ENCODE assay signal across 8 cellular contexts in the genomic region with DNA sequence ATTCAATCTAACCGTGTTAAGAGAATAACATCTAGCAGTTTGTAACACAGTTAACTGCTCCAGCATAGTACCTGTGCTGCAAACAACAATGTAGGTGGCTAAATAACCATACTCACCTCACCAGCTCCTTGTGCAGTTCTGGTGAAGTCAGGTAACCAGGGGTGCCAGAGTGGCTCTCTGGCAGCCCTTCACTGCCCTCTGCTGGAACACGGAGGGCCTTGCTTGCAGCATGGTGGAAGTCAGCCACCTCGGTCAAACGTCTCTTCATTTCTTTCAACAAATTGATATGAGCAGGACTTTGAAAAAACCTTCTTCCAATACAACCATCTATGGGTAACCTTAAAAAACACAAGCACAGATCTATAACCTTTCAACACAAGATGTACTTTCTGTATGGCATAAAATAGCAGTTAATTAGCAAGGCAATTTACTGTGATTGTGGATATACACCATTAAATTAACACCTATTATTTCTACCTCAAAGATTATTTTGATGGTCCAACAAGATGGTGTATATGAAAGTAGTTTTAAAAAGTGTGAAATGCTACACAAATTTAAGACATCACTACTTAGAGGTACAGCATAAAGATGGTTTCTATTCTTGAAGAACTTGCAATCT. TPM values are rescaled to one million over a fixed set of nuclear protein-coding genes. Genes with fewer than 3 reads are reported as not detected.
DNase-seq lines count a peak whose midpoint lies in the region; ATAC-seq, FAIRE-seq and TF ChIP-seq lines count a peak whose summit lies in the region.

No MANE protein-coding gene starts in this region.

- no peaks in the 10 kb centered on the region for H3K27me3 Mint-ChIP-seq in activated naive CD4-positive, alpha-beta T cell treated with anti-CD3 and anti-CD28 coated beads for 36 hours (ENCODE audit: low read depth)

- CTCF ChIA-PET in A549 (lab: Yijun Ruan, JAX) = interaction anchor here (0.6 to 2.4 kb wide), 17 partner anchors 10 to 256 kb away, joined by 3 to 15 read pairs (median 4); no protein-coding TSS in a partner anchor
- CTCF ChIA-PET in activated naive CD4-positive, alpha-beta T cell treated with anti-CD3 and anti-CD28 coated beads for 36 hours (lab: Charles Lee) = interaction anchor here (0.6 to 2.5 kb wide), 16 partner anchors 10 to 289 kb away, joined by 3 to 11 read pairs (median 4); no protein-coding TSS in a partner anchor

- ATAC-seq in A549 = peak; percentile 81 to 90; a peak in 5 of 6 replicates
- peak; percentile 69 for ATAC-seq in GM18502 (IDR thresholded peaks at IDR 0.05; ENCODE audit: poor library complexity, unreplicated experiment)
- peak; percentile 86 for ATAC-seq in SK-N-SH treated with all-trans-retinoic acid at 6 μM for 48 hours
- ATAC-seq in right cardiac atrium = peak; percentile 43 to 75

- no peak for TF ChIP-seq EP300 in A549 (IDR thresholded peaks at IDR 0.05)

- no peak overlapping the region for H3K4me2 ChIP-seq in A549

- FAIRE-seq in A549 (lab: Jason Lieb, UNC) = no peak

- H3K27ac ChIP-seq in A549 (no peak overlapping the region), right cardiac atrium (ENCODE audit: low read length) (no peak overlapping the region)

- H3K4me3 ChIP-seq in A549 (no peak overlapping the region), right cardiac atrium (ENCODE audit: low read length) (no peak overlapping the region)

- TF ChIP-seq POLR2A in A549 (IDR thresholded peaks at IDR 0.05; ENCODE audit: low read length) = no peak

- POLR2A ChIA-PET in A549 (lab: Yijun Ruan, JAX) = no interaction called here

- H3K4me3 Mint-ChIP-seq in activated naive CD4-positive, alpha-beta T cell treated with anti-CD3 and anti-CD28 coated beads for 36 hours = no peak overlapping the region

- peak; percentile 66 to 74 for TF ChIP-seq RAD21 in A549 (conservative IDR thresholded peaks at IDR 0.05 in 1 of 2, IDR thresholded peaks at IDR 0.05 in 1 of 2)

- DNase-seq in A549 (ENCODE audit: low read depth in 1 of 2, low spot score in 1 of 2) (peak; percentile 46 to 53), HT-29 (ENCODE audit: low spot score) (peak; percentile 55), right cardiac atrium (peak; percentile 21 to 66 (median 65)), DMS114 treated with DMSO at 0.1 percent for 48 hours (lab: John Stamatoyannopoulos, UW; ENCODE audit: unreplicated experiment) (no peak)
- DNase-seq in activated naive CD4-positive, alpha-beta T cell treated with anti-CD3 and anti-CD28 coated beads for 36 hours = peak; percentile 76
- DNase-seq in stimulated activated CD4-positive, alpha-beta T cell treated with anti-CD3 and anti-CD28 coated beads, Interleukin-12 subunit alpha, Interleukin-12 subunit beta, amount 100 ng/mL, for 24 hours (ENCODE audit: low read depth in 2 of 2) = peak; percentile 34 to 59

- peaks cover 30% of the 10 kb centered on the region for H3K36me3 Mint-ChIP-seq in activated naive CD4-positive, alpha-beta T cell treated with anti-CD3 and anti-CD28 coated beads for 36 hours (ENCODE audit: low read depth)

- no peak overlapping the region for H3K27ac Mint-ChIP-seq in activated naive CD4-positive, alpha-beta T cell treated with anti-CD3 and anti-CD28 coated beads for 36 hours

- no peaks in the 10 kb centered on the region for H3K27me3 ChIP-seq in right cardiac atrium (ENCODE audit: control insufficient read depth, insufficient read depth)

- 32% methylated on average over 4 of the region's 4 CpGs for WGBS in A549 (ENCODE audit: missing lambda C conversion rate)
- WGBS in right cardiac atrium = 45% methylated on average over 4 of the region's 4 CpGs

- intact Hi-C loops in activated naive CD4-positive, alpha-beta T cell treated with anti-CD3 and anti-CD28 coated beads for 36 hours (cut with micrococcal nuclease) = loop anchor here (1.0 to 10.0 kb wide), 6 partner anchors 64 to 289 kb away; a partner anchor contains a TSS
- intact Hi-C loops in right cardiac atrium (cut with DNase I) = no loop called here

- no peaks in the 10 kb centered on the region for H3K4me1 ChIP-seq in A549
- H3K4me1 ChIP-seq in right cardiac atrium (ENCODE audit: control insufficient read depth, insufficient read depth, low read length) = no peaks in the 10 kb centered on the region

- H3K9me3 ChIP-seq in A549 (no peaks in the 10 kb centered on the region), right cardiac atrium (ENCODE audit: control insufficient read depth, low read length) (no peaks in the 10 kb centered on the region)

- H3K4me1 Mint-ChIP-seq in activated naive CD4-positive, alpha-beta T cell treated with anti-CD3 and anti-CD28 coated beads for 36 hours (ENCODE audit: low read depth) = no peaks in the 10 kb centered on the region

- no peaks in the 10 kb centered on the region for H3K9me3 Mint-ChIP-seq in activated naive CD4-positive, alpha-beta T cell treated with anti-CD3 and anti-CD28 coated beads for 36 hours

- peak; percentile 64 for TF ChIP-seq CTCF in A549 (IDR thresholded peaks at IDR 0.05)

TF ChIP-seq in A549, 52 proteins besides CTCF, POLR2A, EP300 and RAD21:
- no peak for TF ChIP-seq SREBF2 (IDR thresholded peaks at IDR 0.05)
- TF ChIP-seq SMC3 (IDR thresholded peaks at IDR 0.05) = peak; percentile 67
- no peak for TF ChIP-seq EHF (CRISPR knock-in tag; IDR thresholded peaks at IDR 0.05)

TF ChIP-seq in SK-N-SH treated with all-trans-retinoic acid at 6 μM for 48 hours, 23 proteins besides CTCF, POLR2A, EP300 and RAD21:
- TF ChIP-seq, protein P1, sequence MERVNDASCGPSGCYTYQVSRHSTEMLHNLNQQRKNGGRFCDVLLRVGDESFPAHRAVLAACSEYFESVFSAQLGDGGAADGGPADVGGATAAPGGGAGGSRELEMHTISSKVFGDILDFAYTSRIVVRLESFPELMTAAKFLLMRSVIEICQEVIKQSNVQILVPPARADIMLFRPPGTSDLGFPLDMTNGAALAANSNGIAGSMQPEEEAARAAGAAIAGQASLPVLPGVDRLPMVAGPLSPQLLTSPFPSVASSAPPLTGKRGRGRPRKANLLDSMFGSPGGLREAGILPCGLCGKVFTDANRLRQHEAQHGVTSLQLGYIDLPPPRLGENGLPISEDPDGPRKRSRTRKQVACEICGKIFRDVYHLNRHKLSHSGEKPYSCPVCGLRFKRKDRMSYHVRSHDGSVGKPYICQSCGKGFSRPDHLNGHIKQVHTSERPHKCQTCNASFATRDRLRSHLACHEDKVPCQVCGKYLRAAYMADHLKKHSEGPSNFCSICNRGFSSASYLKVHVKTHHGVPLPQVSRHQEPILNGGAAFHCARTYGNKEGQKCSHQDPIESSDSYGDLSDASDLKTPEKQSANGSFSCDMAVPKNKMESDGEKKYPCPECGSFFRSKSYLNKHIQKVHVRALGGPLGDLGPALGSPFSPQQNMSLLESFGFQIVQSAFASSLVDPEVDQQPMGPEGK (CRISPR knock-in tag; IDR thresholded peaks at IDR 0.05; ENCODE audit: borderline replicate concordance) = no peak
- TF ChIP-seq SNAI2 (CRISPR knock-in tag; IDR thresholded peaks at IDR 0.05) (no peak), ARNTL (CRISPR knock-in tag; IDR thresholded peaks at IDR 0.05; ENCODE audit: borderline replicate concordance, low read depth) (no peak), TOX (CRISPR knock-in tag; IDR thresholded peaks at IDR 0.05; ENCODE audit: borderline replicate concordance) (no peak), ZNF8 (CRISPR knock-in tag; IDR thresholded peaks at IDR 0.05) (no peak), TCF4 (CRISPR knock-in tag; IDR thresholded peaks at IDR 0.05; ENCODE audit: borderline replicate concordance) (no peak), ZNF70 (CRISPR knock-in tag; IDR thresholded peaks at IDR 0.05) (no peak), GLIS3 (CRISPR knock-in tag; IDR thresholded peaks at IDR 0.05) (no peak), ESRRG (CRISPR knock-in tag; IDR thresholded peaks at IDR 0.05) (no peak), RARB (CRISPR knock-in tag; IDR thresholded peaks at IDR 0.05) (no peak), ISL1 (CRISPR knock-in tag; IDR thresholded peaks at IDR 0.05) (no peak)
TF ChIP-seq in SK-N-SH treated with all-trans-retinoic acid at 6 μM for 48 hours: peak in this region for 0.

RNA-seq across cellular contexts. Expression of a gene that starts 56.6 kb away (rescaled TPM):
- polyA plus RNA-seq in A549 (2011; rRNA removed) (10.7 and 12.7 TPM in 2 replicates), A549 (2017; fragmentation: RNase III; extraction: RNeasy Plus Mini Kit Qiagen cat#74134 plus additional on column Dnase treatment) (3.6 to 3.8 TPM (median 3.7 TPM) in 3 replicates), right cardiac atrium (8.2 TPM)
- 2.3 and 3.4 TPM in 2 replicates for polyA plus RNA-seq in A549 (2012; cell fraction: cytosol; rRNA removed)
- polyA plus RNA-seq in A549 (2012; cell fraction: nucleus; rRNA removed) = 6.0 and 8.2 TPM in 2 replicates
- 38.5 and 48.5 TPM in 2 replicates for polyA minus RNA-seq in A549 (2011; rRNA and poly(A)+ RNA removed)
- total RNA-seq in HT-29 (2014; rRNA removed; shearing (Covaris generic)) = 4.5 and 6.6 TPM in 2 replicates
- 10 to 100 TPM; 18.3 to 21.2 TPM for total RNA-seq in activated naive CD4-positive, alpha-beta T cell treated with anti-CD3 and anti-CD28 coated beads for 36 hours
- total RNA-seq in right cardiac atrium = 10 to 100 TPM; 19.5 to 22.0 (median 21.4) TPM
